Comparison of ENCODE assay signal across 1 cellular context in genomic region chr3:37992271-37993066, GRCh38.
TF ChIP-seq lines count a peak whose summit lies in the region.

No MANE protein-coding gene starts in this region.

TF ChIP-seq in K562, 482 proteins besides CTCF, POLR2A, EP300 and RAD21:
- TF ChIP-seq CBFA2T3 (IDR thresholded peaks at IDR 0.05): 0 out of 2 replicates have a peak, but pooled peaks have one; percentile 15
- 0 out of 2 replicates have a peak, but pooled peaks have one; percentile 19 for TF ChIP-seq ZEB2 (IDR thresholded peaks at IDR 0.05)
- no peak for TF ChIP-seq ZNF780A (CRISPR knock-in tag; IDR thresholded peaks at IDR 0.05)
- peak; percentile 65 for TF ChIP-seq MEIS2 (IDR thresholded peaks at IDR 0.05; ENCODE audit: partially characterized antibody)
- TF ChIP-seq MLX (CRISPR knock-in tag; conservative IDR thresholded peaks at IDR 0.05): peak in 1 of 2 experiments; percentile 53; a peak in 1 of 4 replicates
- TF ChIP-seq ESRRA (IDR thresholded peaks at IDR 0.05; ENCODE audit: borderline replicate concordance, low read depth): peak; percentile 51; the same call in 1 of the 2 replicates
- no peak for TF ChIP-seq ZNF280A (IDR thresholded peaks at IDR 0.05; ENCODE audit: low read depth, partially characterized antibody)
- TF ChIP-seq CXXC5 (CRISPR knock-in tag; IDR thresholded peaks at IDR 0.05): 0 out of 2 replicates have a peak, but pooled peaks have one; percentile 6
- TF ChIP-seq ZNF77 (CRISPR knock-in tag; IDR thresholded peaks at IDR 0.05): no peak
- no peak for TF ChIP-seq CBX1 (IDR thresholded peaks at IDR 0.05; ENCODE audit: low read depth)
- peak; percentile 14; the same call in 1 of the 2 replicates for TF ChIP-seq BHLHE40 (IDR thresholded peaks at IDR 0.05; ENCODE audit: low read length)
- no peak for TF ChIP-seq PBX2 (CRISPR knock-in tag; IDR thresholded peaks at IDR 0.05; ENCODE audit: low read depth)
- peak; percentile 57 for TF ChIP-seq PBX2 (tag; conservative IDR thresholded peaks at IDR 0.05; ENCODE audit: low read depth)
- TF ChIP-seq PKNOX1 (IDR thresholded peaks at IDR 0.05): peak; percentile 93
- no peak for TF ChIP-seq TARDBP (IDR thresholded peaks at IDR 0.05)
- no peak for TF ChIP-seq SRSF1 (IDR thresholded peaks at IDR 0.05; ENCODE audit: low read depth, low read length)
